ENCODE assay signal across 8 cellular contexts in the genomic region with DNA sequence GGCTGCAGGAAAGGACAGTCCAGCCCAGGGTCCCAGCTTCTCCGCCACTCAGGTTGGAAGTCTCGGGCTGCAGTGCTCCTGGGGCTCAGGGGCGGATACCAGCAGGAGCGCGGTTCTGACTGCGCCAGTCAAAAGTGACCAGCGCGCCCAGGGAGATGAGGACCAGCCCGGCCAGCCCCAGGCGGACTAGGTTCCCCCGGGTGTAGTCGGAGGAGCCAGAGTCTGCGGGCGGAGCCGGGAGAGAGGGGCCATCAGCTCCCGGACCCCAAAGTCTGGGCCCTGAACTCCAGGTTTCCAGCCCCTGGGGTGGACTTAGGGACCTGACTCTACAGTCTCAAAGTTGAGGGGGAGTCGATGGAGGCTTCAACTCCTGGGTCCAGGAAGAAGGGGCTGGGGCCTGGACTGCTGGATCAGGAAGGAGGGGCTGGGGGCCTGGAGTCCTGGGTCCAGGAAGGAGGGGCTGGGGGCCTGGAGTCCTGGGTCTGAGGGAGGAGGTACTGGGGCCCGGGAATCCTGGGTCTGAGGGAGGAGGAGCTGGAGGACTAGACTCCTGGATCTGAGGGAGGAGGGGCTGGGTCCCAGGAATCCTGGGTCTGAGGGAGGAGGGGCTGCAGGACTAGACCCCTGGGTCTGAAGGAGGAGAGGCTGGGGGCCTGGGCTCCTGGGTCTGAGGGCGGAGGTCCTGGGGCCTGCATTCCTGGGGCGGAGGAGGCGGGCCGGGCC. TPM values are rescaled to one million over a fixed set of nuclear protein-coding genes. Genes with fewer than 3 reads are reported as not detected.
DNase-seq lines count a peak whose midpoint lies in the region; ATAC-seq and TF ChIP-seq lines count a peak whose summit lies in the region.

No MANE protein-coding gene starts in this region.

- no peak overlapping the region for H3K27ac ChIP-seq in colonic mucosa
- H3K27ac ChIP-seq in muscle layer of colon (ENCODE audit: low read depth, low read length) = no peak overlapping the region
- no peak overlapping the region for H3K27ac ChIP-seq in aorta (ENCODE audit: low read depth in 1 of 2, low read length in 2 of 2)

- peak overlapping the region in 1 of 2 donors; percentile 60 for H3K9ac ChIP-seq in colonic mucosa (ENCODE audit: low read depth in 2 of 2, low read length in 2 of 2)
- H3K9ac ChIP-seq in muscle layer of colon (ENCODE audit: low read length) = no peak overlapping the region

- WGBS in aorta, 2 donors = 69 to 70% methylated on average over 22 of the region's 22 CpGs

- H3K27ac Mint-ChIP-seq in stimulated activated naive CD8-positive, alpha-beta T cell treated with anti-CD3 and anti-CD28 coated beads, Interleukin-15, amount 100 ng/mL, for 72 hours = no peak overlapping the region

- H3K4me1 ChIP-seq in colonic mucosa = no peaks in the 10 kb centered on the region
- H3K4me1 ChIP-seq in muscle layer of colon (ENCODE audit: insufficient read depth, low read length) = no peaks in the 10 kb centered on the region
- no peaks in the 10 kb centered on the region for H3K4me1 ChIP-seq in aorta (ENCODE audit: control insufficient read depth in 1 of 2, insufficient read depth in 2 of 2, low read length in 2 of 2)

- ATAC-seq in stimulated activated naive CD8-positive, alpha-beta T cell treated with anti-CD3 and anti-CD28 coated beads, Interleukin-15, amount 100 ng/mL, for 72 hours = no peak
- no peak for ATAC-seq in stimulated activated naive CD8-positive, alpha-beta T cell treated with anti-CD3 and anti-CD28 coated beads, Interleukin-15, Interleukin-2, amounts not matched to agents 100 U/mL and 50 U/mL, for 24 hours
- ATAC-seq in aorta (ENCODE audit: low FRiP score) (no peak), left lobe of liver (no peak)

- H3K36me3 ChIP-seq in colonic mucosa (no peaks in the 10 kb centered on the region), muscle layer of colon (ENCODE audit: insufficient read depth, low read length) (no peaks in the 10 kb centered on the region), aorta (ENCODE audit: control insufficient read depth in 1 of 2, insufficient read depth in 2 of 2, low read length in 1 of 2) (no peaks in the 10 kb centered on the region)

- peak overlapping the region; percentile 75 to 79 for H3K4me3 Mint-ChIP-seq in stimulated activated naive CD8-positive, alpha-beta T cell treated with anti-CD3 and anti-CD28 coated beads, Interleukin-15, amount 100 ng/mL, for 72 hours

- no peaks in the 10 kb centered on the region for H3K9me3 Mint-ChIP-seq in stimulated activated naive CD8-positive, alpha-beta T cell treated with anti-CD3 and anti-CD28 coated beads, Interleukin-15, amount 100 ng/mL, for 72 hours

- H3K27me3 ChIP-seq in colonic mucosa (no peaks in the 10 kb centered on the region), muscle layer of colon (ENCODE audit: control insufficient read depth in 1 of 2, insufficient read depth in 2 of 2, low read length in 2 of 2) (peaks cover 0 to 23% of the 10 kb centered on the region in 2 donors), aorta (ENCODE audit: control insufficient read depth in 1 of 2, insufficient read depth in 2 of 2, low read length in 1 of 2) (no peaks in the 10 kb centered on the region)

- H3K4me3 ChIP-seq in colonic mucosa (peak overlapping the region; percentile 35), muscle layer of colon (ENCODE audit: low read depth in 1 of 2, low read length in 2 of 2) (peak overlapping the region; percentile 11 to 45), aorta (ENCODE audit: low read length in 2 of 2) (no peak overlapping the region)

- TF ChIP-seq CTCF in colonic mucosa (IDR thresholded peaks at IDR 0.05) = no peak
- TF ChIP-seq CTCF in GM13976 (IDR thresholded peaks at IDR 0.05; ENCODE audit: borderline replicate concordance, control extremely low read depth, extremely low read depth, insufficient read depth, missing control alignments) = no peak

- H3K9me3 ChIP-seq in colonic mucosa (no peaks in the 10 kb centered on the region), muscle layer of colon (ENCODE audit: low read length) (no peaks in the 10 kb centered on the region), aorta (ENCODE audit: control insufficient read depth, low read length) (no peaks in the 10 kb centered on the region)

- intact Hi-C loops in colonic mucosa (cut with DNase I) (no loop called here), aorta (cut with DNase I) (no loop called here)

- H3K27me3 Mint-ChIP-seq in stimulated activated naive CD8-positive, alpha-beta T cell treated with anti-CD3 and anti-CD28 coated beads, Interleukin-15, amount 100 ng/mL, for 72 hours = peaks cover 45% of the 10 kb centered on the region

- peaks cover 20% of the 10 kb centered on the region for H3K4me1 Mint-ChIP-seq in stimulated activated naive CD8-positive, alpha-beta T cell treated with anti-CD3 and anti-CD28 coated beads, Interleukin-15, amount 100 ng/mL, for 72 hours

- in situ Hi-C loops in GM13976 (cut with MboI; ENCODE audit: low sequenced_read_pairs, unreplicated experiment) = no loop called here

- no peak for DNase-seq in stimulated activated naive CD8-positive, alpha-beta T cell treated with anti-CD3 and anti-CD28 coated beads, Interleukin-15, amount 100 ng/mL, for 72 hours
- no peak for DNase-seq in stimulated activated naive CD8-positive, alpha-beta T cell treated with anti-CD3 and anti-CD28 coated beads, Interleukin-15, Interleukin-2, amounts not matched to agents 100 U/mL and 50 U/mL, for 24 hours
- DNase-seq in colonic mucosa (no peak), aorta (peak; percentile 44 to 68), dermis blood vessel endothelial cell (no peak), GM13976 (ENCODE audit: low spot score) (no peak), left lobe of liver (ENCODE audit: low spot score) (no peak)

RNA-seq across cellular contexts. Expression of gene OSCAR, which starts 5.3 kb away (rescaled TPM):
- total RNA-seq in colonic mucosa = 1 to 10 TPM in 1 of 2 donors, under 1 TPM in 1; 0.57 to 1.6 TPM
- total RNA-seq in aorta = 1 to 10 TPM; 4.4 to 6.0 TPM
- 1 to 10 TPM in 1 of 2 donors, under 1 TPM in 1; 0.31 to 2.8 TPM for polyA plus RNA-seq in aorta
- not detected in 2 replicates for total RNA-seq in dermis blood vessel endothelial cell
- total RNA-seq in left lobe of liver = 0.91 TPM

RNA-seq across cellular contexts. Expression of gene NDUFA3, which starts 7.4 kb away (rescaled TPM):
- total RNA-seq in colonic mucosa (100 to 1,000 TPM; 138 to 188 TPM), aorta (10 to 100 TPM; 64.9 to 65.3 TPM), dermis blood vessel endothelial cell (11.4 and 12.6 TPM in 2 replicates), left lobe of liver (74.5 TPM)
- 100 to 1,000 TPM in 1 of 2 donors, 10 to 100 TPM in 1; 76.5 to 129 TPM for polyA plus RNA-seq in aorta

RNA-seq across cellular contexts. Expression of gene TARM1, which starts 14.1 kb away (rescaled TPM):
- total RNA-seq in colonic mucosa = not detected
- not detected for total RNA-seq in aorta
- not detected for polyA plus RNA-seq in aorta
- total RNA-seq in dermis blood vessel endothelial cell = not detected in 2 replicates
- not detected for total RNA-seq in left lobe of liver

RNA-seq across cellular contexts. Expression of gene TFPT, which starts 20.2 kb away (rescaled TPM):
- total RNA-seq in colonic mucosa = 10 to 100 TPM; 15.9 to 17.2 TPM
- total RNA-seq in aorta = 10 to 100 TPM; 12.9 to 17.3 TPM
- polyA plus RNA-seq in aorta = 10 to 100 TPM in 1 of 2 donors, 1 to 10 TPM in 1; 8.3 to 29.4 TPM
- 16.3 and 27.2 TPM in 2 replicates for total RNA-seq in dermis blood vessel endothelial cell
- total RNA-seq in left lobe of liver = 4.3 TPM

RNA-seq across cellular contexts. Expression of gene PRPF31, which starts 20.3 kb away (rescaled TPM):
- total RNA-seq in colonic mucosa = 10 to 100 TPM; 39.5 to 65.6 TPM
- 10 to 100 TPM; 41.5 to 50.4 TPM for total RNA-seq in aorta
- polyA plus RNA-seq in aorta = 10 to 100 TPM; 33.8 to 71.2 TPM
- 64.5 and 103 TPM in 2 replicates for total RNA-seq in dermis blood vessel endothelial cell
- total RNA-seq in left lobe of liver = 23.2 TPM

Comparison
In these comparisons a context has a peak if more than half of its experiments do, and no peak if none do; other contexts are left out.
1. DNase-seq: peak in aorta (2 of 2); none in stimulated activated naive CD8-positive, alpha-beta T cell treated with anti-CD3 and anti-CD28 coated beads, Interleukin-15, amount 100 ng/mL, for 72 hours (0 of 2), stimulated activated naive CD8-positive, alpha-beta T cell treated with anti-CD3 and anti-CD28 coated beads, Interleukin-15, Interleukin-2, amounts not matched to agents 100 U/mL and 50 U/mL, for 24 hours (single experiment), colonic mucosa (single experiment), dermis blood vessel endothelial cell (single experiment), GM13976 (single experiment) and left lobe of liver (single experiment).
2. H3K4me3 ChIP-seq: peak in colonic mucosa (single experiment) and muscle layer of colon (2 of 2); none in aorta (0 of 2).